Comparison of ENCODE assay signal across 16 cellular contexts in genomic region chr1:192707978-192708547, GRCh38.
"Had no signal": no experiment of that assay in that cellular context is flagged by ENCODE, and none has a peak within 500 bp of the region (broad histone marks: within the 10 kb centered on the region; RNA-seq: fewer than 3 reads in every experiment).

No MANE protein-coding gene starts in this region.

- H3K9me3 ChIP-seq: adrenal gland, pancreas, testis, vagina had no signal

- H3K4me3 Mint-ChIP-seq: activated B cell treated with CpG ODN at 0.5 μM for 24 hours; activated CD4-positive, alpha-beta T cell treated with anti-CD3 and anti-CD28 coated beads, Interleukin-2, amount 10 ng/mL, durations not matched to agents 24 days and 14 days; neural progenitor cell; stimulated activated naive CD8-positive, alpha-beta T cell treated with anti-CD3 and anti-CD28 coated beads, Interleukin-15, amount 100 ng/mL, for 72 hours had no signal

- H3K27me3 ChIP-seq: adrenal gland, neural progenitor cell, pancreas, testis, vagina had no signal

- FAIRE-seq: pancreas had no signal

- H3K9ac ChIP-seq: neural progenitor cell had no signal

- H3K4me3 ChIP-seq: adrenal gland, neural progenitor cell, pancreas, testis, vagina had no signal

- H3K4me1 Mint-ChIP-seq: activated CD4-positive, alpha-beta T cell treated with anti-CD3 and anti-CD28 coated beads, Interleukin-2, amount 10 ng/mL, durations not matched to agents 24 days and 14 days; stimulated activated naive CD8-positive, alpha-beta T cell treated with anti-CD3 and anti-CD28 coated beads, Interleukin-15, amount 100 ng/mL, for 72 hours had no signal

- H2AFZ ChIP-seq: neural progenitor cell had no signal

- H3K27me3 Mint-ChIP-seq: activated B cell treated with CpG ODN at 0.5 μM for 24 hours; activated CD4-positive, alpha-beta T cell treated with anti-CD3 and anti-CD28 coated beads, Interleukin-2, amount 10 ng/mL, durations not matched to agents 24 days and 14 days had no signal

- H3K27ac Mint-ChIP-seq: activated B cell treated with CpG ODN at 0.5 μM for 24 hours; activated CD4-positive, alpha-beta T cell treated with anti-CD3 and anti-CD28 coated beads, Interleukin-2, amount 10 ng/mL, durations not matched to agents 24 days and 14 days; neural progenitor cell; stimulated activated naive CD8-positive, alpha-beta T cell treated with anti-CD3 and anti-CD28 coated beads, Interleukin-15, amount 100 ng/mL, for 72 hours had no signal

- DNase-seq: activated B cell treated with CpG ODN at 0.5 μM for 24 hours; activated CD4-positive, alpha-beta T cell treated with anti-CD3 and anti-CD28 coated beads, Interleukin-2, amount 10 ng/mL, durations not matched to agents 24 days and 14 days; activated CD8-positive, alpha-beta memory T cell treated with anti-CD3 and anti-CD28 coated beads for 24 hours; activated naive CD4-positive, alpha-beta T cell treated with anti-CD3 and anti-CD28 coated beads, Interleukin-2, amount 50 U/mL, for 16 hours; adrenal gland; central memory CD4-positive, alpha-beta T cell; cortex of kidney; effector memory CD4-positive, alpha-beta T cell; pancreas; stimulated activated CD4-positive, alpha-beta T cell treated with anti-CD3 and anti-CD28 coated beads, Interleukin-15, amount 100 ng/mL, for 24 hours; stimulated activated CD4-positive, alpha-beta T cell treated with anti-CD3 and anti-CD28 coated beads, Interleukin-4, amount 100 ng/mL, for 24 hours; stimulated activated naive CD8-positive, alpha-beta T cell treated with anti-CD3 and anti-CD28 coated beads, Interleukin-15, amount 100 ng/mL, for 72 hours; testis had no signal

- H3K36me3 ChIP-seq: adrenal gland, neural progenitor cell, pancreas, vagina had no signal

- ATAC-seq: pancreas; stimulated activated naive CD8-positive, alpha-beta T cell treated with anti-CD3 and anti-CD28 coated beads, Interleukin-15, amount 100 ng/mL, for 72 hours had no signal

- H3K4me1 ChIP-seq: pancreas, testis, vagina had no signal

- H3K4me2 ChIP-seq: neural progenitor cell had no signal

- H3K36me3 Mint-ChIP-seq: neural progenitor cell had no signal

- H3K27ac ChIP-seq: adrenal gland, epithelial cell of prostate, neural progenitor cell, pancreas, vagina had no signal

- H3K9me3 Mint-ChIP-seq: activated B cell treated with CpG ODN at 0.5 μM for 24 hours; activated CD4-positive, alpha-beta T cell treated with anti-CD3 and anti-CD28 coated beads, Interleukin-2, amount 10 ng/mL, durations not matched to agents 24 days and 14 days; neural progenitor cell; stimulated activated naive CD8-positive, alpha-beta T cell treated with anti-CD3 and anti-CD28 coated beads, Interleukin-15, amount 100 ng/mL, for 72 hours had no signal
